19 cellular contexts compared by ENCODE assay signal in the genomic region with DNA sequence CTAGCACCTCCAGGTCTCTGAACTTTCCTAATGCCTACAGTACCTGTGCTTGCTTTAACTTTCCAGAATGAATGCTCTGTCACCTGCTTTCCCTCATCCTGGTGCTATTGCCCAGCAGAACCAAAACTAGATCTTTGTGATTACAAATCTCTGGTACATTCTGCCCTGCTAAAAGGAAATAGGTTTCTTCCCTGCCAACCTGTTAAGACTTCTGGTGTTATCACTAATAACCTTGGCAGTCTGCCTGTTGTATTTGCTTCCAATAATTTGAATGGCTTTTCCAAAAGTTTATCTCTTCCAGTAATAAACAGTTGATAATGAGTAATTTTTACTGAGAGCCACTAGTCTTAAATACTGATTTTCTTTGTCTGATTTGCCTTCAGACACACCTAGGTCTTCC. TPM values are rescaled to one million over a fixed set of nuclear protein-coding genes. Genes with fewer than 3 reads are reported as not detected.
A peak's percentile ranks its signal among the peaks of the same experiment; 100 is the strongest.
DNase-seq lines count a peak whose midpoint lies in the region; ATAC-seq and TF ChIP-seq lines count a peak whose summit lies in the region.
"Had no signal": no experiment of that assay in that cellular context is flagged by ENCODE, and none has a peak within 500 bp of the region (broad histone marks: within the 10 kb centered on the region; RNA-seq: fewer than 3 reads in every experiment).

No MANE protein-coding gene starts in this region.

- H3K18ac ChIP-seq in mesendoderm (ENCODE audit: low read length): no peak overlapping the region

- no peaks in the 10 kb centered on the region for H3K27me3 Mint-ChIP-seq in CD4-positive, CD25-positive, alpha-beta regulatory T cell
- H3K27me3 Mint-ChIP-seq in CD8-positive, alpha-beta T cell (ENCODE audit: low read depth): no peaks in the 10 kb centered on the region
- H3K27me3 Mint-ChIP-seq in T-helper 17 cell: no peaks in the 10 kb centered on the region
- no peaks in the 10 kb centered on the region for H3K27me3 Mint-ChIP-seq in naive thymus-derived CD4-positive, alpha-beta T cell

- no peak overlapping the region for H3K4me2 ChIP-seq in mesendoderm (ENCODE audit: low read length)

- POLR2A ChIA-PET in CD8-positive, alpha-beta T cell (lab: Charles Lee): no interaction called here
- POLR2A ChIA-PET in naive thymus-derived CD4-positive, alpha-beta T cell (lab: Charles Lee): no interaction called here

- no peak overlapping the region for H3K23ac ChIP-seq in mesendoderm (ENCODE audit: low read length)

- CTCF ChIA-PET in CD8-positive, alpha-beta T cell (lab: Charles Lee): no interaction called here
- CTCF ChIA-PET in naive thymus-derived CD4-positive, alpha-beta T cell (lab: Charles Lee): no interaction called here

- H3K79me2 ChIP-seq in mesendoderm (ENCODE audit: control insufficient read depth, insufficient read depth, low read length): no peaks in the 10 kb centered on the region

- no peaks in the 10 kb centered on the region for H3K9me3 ChIP-seq in CD4-positive, CD25-positive, alpha-beta regulatory T cell (ENCODE audit: control insufficient read depth in 2 of 2, low read length in 2 of 2)
- H3K9me3 ChIP-seq in CD8-positive, alpha-beta T cell (ENCODE audit: low read length): no peaks in the 10 kb centered on the region
- H3K9me3 ChIP-seq in T-helper 17 cell (ENCODE audit: control insufficient read depth, low read length, poor library complexity, severe bottlenecking) (no peaks in the 10 kb centered on the region), ascending aorta (no peaks in the 10 kb centered on the region)
- no peaks in the 10 kb centered on the region for H3K9me3 ChIP-seq in naive thymus-derived CD4-positive, alpha-beta T cell (ENCODE audit: control insufficient read depth in 2 of 3, low read length in 3 of 3)
- H3K9me3 ChIP-seq: MG63 had no signal

- no peaks in the 10 kb centered on the region for H3K27me3 ChIP-seq in CD4-positive, CD25-positive, alpha-beta regulatory T cell (ENCODE audit: control insufficient read depth, insufficient read depth, low read length)
- no peaks in the 10 kb centered on the region for H3K27me3 ChIP-seq in CD8-positive, alpha-beta T cell (ENCODE audit: insufficient read depth, low read length)
- no peaks in the 10 kb centered on the region for H3K27me3 ChIP-seq in naive thymus-derived CD4-positive, alpha-beta T cell (ENCODE audit: control insufficient read depth in 2 of 2, insufficient read depth in 2 of 2, low read length in 2 of 2)
- H3K27me3 ChIP-seq in ascending aorta (no peaks in the 10 kb centered on the region), mesendoderm (ENCODE audit: insufficient read depth, low read length, poor library complexity) (no peaks in the 10 kb centered on the region)
- H3K27me3 ChIP-seq: MG63 had no signal

- no peak overlapping the region for H4K8ac ChIP-seq in mesendoderm (ENCODE audit: low read depth, low read length)

- H3K9ac ChIP-seq in mesendoderm (ENCODE audit: low read length): no peak overlapping the region

- no peaks in the 10 kb centered on the region for H3K9me3 Mint-ChIP-seq in CD4-positive, CD25-positive, alpha-beta regulatory T cell
- no peaks in the 10 kb centered on the region for H3K9me3 Mint-ChIP-seq in CD8-positive, alpha-beta T cell
- H3K9me3 Mint-ChIP-seq in naive thymus-derived CD4-positive, alpha-beta T cell: no peaks in the 10 kb centered on the region

- ATAC-seq in CD4-positive, CD25-positive, alpha-beta regulatory T cell (ENCODE audit: low read depth in 2 of 2): no peak
- ATAC-seq in CD8-positive, alpha-beta T cell: no peak
- no peak for ATAC-seq in T-helper 17 cell
- ATAC-seq in naive thymus-derived CD4-positive, alpha-beta T cell: no peak

- H2BK5ac ChIP-seq in mesendoderm (ENCODE audit: low read length): no peak overlapping the region

- no peak overlapping the region for H3K4me3 ChIP-seq in CD4-positive, CD25-positive, alpha-beta regulatory T cell (ENCODE audit: low read depth, low read length)
- no peak overlapping the region for H3K4me3 ChIP-seq in CD8-positive, alpha-beta T cell (ENCODE audit: low read depth, low read length)
- no peak overlapping the region for H3K4me3 ChIP-seq in naive thymus-derived CD4-positive, alpha-beta T cell (ENCODE audit: low read length)
- H3K4me3 ChIP-seq in ascending aorta (no peak overlapping the region), mesendoderm (ENCODE audit: low read length) (no peak overlapping the region)
- H3K4me3 ChIP-seq: MG63 had no signal

- no peak for TF ChIP-seq CTCF in CD8-positive, alpha-beta T cell (IDR thresholded peaks at IDR 0.05)
- no peak for TF ChIP-seq CTCF in ascending aorta (IDR thresholded peaks at IDR 0.05)

- peaks cover 38% of the 10 kb centered on the region for H3K36me3 ChIP-seq in CD4-positive, CD25-positive, alpha-beta regulatory T cell (ENCODE audit: control insufficient read depth, insufficient read depth, low read length)
- peaks cover 20% of the 10 kb centered on the region for H3K36me3 ChIP-seq in CD8-positive, alpha-beta T cell (ENCODE audit: insufficient read depth, low read length)
- peaks cover 7 to 37% (median 8%) of the 10 kb centered on the region in 3 experiments for H3K36me3 ChIP-seq in naive thymus-derived CD4-positive, alpha-beta T cell (ENCODE audit: control insufficient read depth in 2 of 3, insufficient read depth in 3 of 3, low read length in 3 of 3)
- H3K36me3 ChIP-seq in ascending aorta (peaks cover 29 to 57% of the 10 kb centered on the region in 2 donors), mesendoderm (ENCODE audit: control insufficient read depth, insufficient read depth, low read length) (peaks cover 2% of the 10 kb centered on the region)

- no peak overlapping the region for H3K4ac ChIP-seq in mesendoderm (ENCODE audit: low read depth, low read length)

- peaks cover 9 to 26% (median 13%) of the 10 kb centered on the region in 4 donors for H3K4me1 Mint-ChIP-seq in CD4-positive, CD25-positive, alpha-beta regulatory T cell
- peaks cover 2% of the 10 kb centered on the region for H3K4me1 Mint-ChIP-seq in CD8-positive, alpha-beta T cell (ENCODE audit: low read depth)
- H3K4me1 Mint-ChIP-seq in T-helper 17 cell: peaks cover 17% of the 10 kb centered on the region
- peaks cover 0 to 6% (median 0%) of the 10 kb centered on the region in 7 donors for H3K4me1 Mint-ChIP-seq in naive thymus-derived CD4-positive, alpha-beta T cell

- peaks cover 11% of the 10 kb centered on the region for H3K4me1 ChIP-seq in CD4-positive, CD25-positive, alpha-beta regulatory T cell (ENCODE audit: control insufficient read depth, insufficient read depth, low read length, poor library complexity, severe bottlenecking)
- no peaks in the 10 kb centered on the region for H3K4me1 ChIP-seq in CD8-positive, alpha-beta T cell (ENCODE audit: insufficient read depth, low read length)
- no peaks in the 10 kb centered on the region for H3K4me1 ChIP-seq in naive thymus-derived CD4-positive, alpha-beta T cell (ENCODE audit: control insufficient read depth in 2 of 2, insufficient read depth in 2 of 2, low read length in 2 of 2)
- H3K4me1 ChIP-seq in ascending aorta: no peaks in the 10 kb centered on the region
- H3K4me1 ChIP-seq in mesendoderm (ENCODE audit: control insufficient read depth, low read depth, low read length): no peaks in the 10 kb centered on the region

- H3K79me1 ChIP-seq in mesendoderm (ENCODE audit: low read length): no peaks in the 10 kb centered on the region

- no peak overlapping the region for H4K5ac ChIP-seq in mesendoderm (ENCODE audit: low read length)

- peak overlapping the region in 2 of 3 donors; percentile 17 to 25 for H3K27ac Mint-ChIP-seq in CD4-positive, CD25-positive, alpha-beta regulatory T cell
- H3K27ac Mint-ChIP-seq in CD8-positive, alpha-beta T cell: peak overlapping the region; percentile 64
- peak overlapping the region; percentile 45 for H3K27ac Mint-ChIP-seq in T-helper 17 cell
- peak overlapping the region in 7 of 9 donors; percentile 11 to 71 (median 57) for H3K27ac Mint-ChIP-seq in naive thymus-derived CD4-positive, alpha-beta T cell

- H2AK5ac ChIP-seq in mesendoderm (ENCODE audit: low read length): no peak overlapping the region

- no peak overlapping the region for H3K27ac ChIP-seq in CD4-positive, CD25-positive, alpha-beta regulatory T cell (ENCODE audit: insufficient read depth, low read length, poor library complexity, severe bottlenecking)
- H3K27ac ChIP-seq in CD8-positive, alpha-beta T cell (ENCODE audit: low read depth, low read length): no peak overlapping the region
- H3K27ac ChIP-seq in naive thymus-derived CD4-positive, alpha-beta T cell (ENCODE audit: low read depth, low read length): no peak overlapping the region
- no peak overlapping the region for H3K27ac ChIP-seq in ascending aorta
- no peak overlapping the region for H3K27ac ChIP-seq in mesendoderm (ENCODE audit: low read depth, low read length)

- H3K36me3 Mint-ChIP-seq in CD4-positive, CD25-positive, alpha-beta regulatory T cell: peaks cover 35% of the 10 kb centered on the region
- peaks cover 54% of the 10 kb centered on the region for H3K36me3 Mint-ChIP-seq in CD8-positive, alpha-beta T cell
- H3K36me3 Mint-ChIP-seq in T-helper 17 cell (ENCODE audit: low read depth): peaks cover 6% of the 10 kb centered on the region
- H3K36me3 Mint-ChIP-seq in naive thymus-derived CD4-positive, alpha-beta T cell: peaks cover 3 to 30% (median 16%) of the 10 kb centered on the region in 5 donors

- H2BK15ac ChIP-seq in mesendoderm (replicated peaks; ENCODE audit: low read depth): no peak overlapping the region

- DNase-seq in CD4-positive, CD25-positive, alpha-beta regulatory T cell: no peak
- no peak for DNase-seq in CD8-positive, alpha-beta T cell
- DNase-seq in T-helper 17 cell (no peak), ascending aorta (ENCODE audit: low spot score in 2 of 2) (no peak), mesendoderm (no peak), NCI-H2029 (lab: John Stamatoyannopoulos, UW) (no peak)
- no peak for DNase-seq in naive thymus-derived CD4-positive, alpha-beta T cell
- DNase-seq: DMS 273 treated with DMSO at 0.1 percent for 48 hours, GF-D8, MG63, NCI-H1092, NCI-H146, NCI-H2227 treated with DMSO at 0.1 percent for 48 hours, NCI-H526 treated with DMSO at 0.1 percent for 48 hours, RPMI8226 had no signal

- intact Hi-C loops in CD8-positive, alpha-beta T cell (cut with DNase I, micrococcal nuclease): no loop called here
- intact Hi-C loops in naive thymus-derived CD4-positive, alpha-beta T cell (cut with micrococcal nuclease): no loop called here
- intact Hi-C loops in ascending aorta (cut with DNase I): no loop called here

- H3K56ac ChIP-seq in mesendoderm (ENCODE audit: low read length): no peak overlapping the region

- no peak overlapping the region for H3K4me3 Mint-ChIP-seq in CD4-positive, CD25-positive, alpha-beta regulatory T cell
- H3K4me3 Mint-ChIP-seq in CD8-positive, alpha-beta T cell: no peak overlapping the region
- H3K4me3 Mint-ChIP-seq in T-helper 17 cell: no peak overlapping the region
- H3K4me3 Mint-ChIP-seq in naive thymus-derived CD4-positive, alpha-beta T cell: no peak overlapping the region

- no peak overlapping the region for H2BK120ac ChIP-seq in mesendoderm (ENCODE audit: low read depth, low read length)

RNA-seq across cellular contexts. Expression of gene PDZD9, which starts 15.4 kb away (rescaled TPM):
- total RNA-seq in CD4-positive, CD25-positive, alpha-beta regulatory T cell: not detected
- polyA plus RNA-seq in CD4-positive, CD25-positive, alpha-beta regulatory T cell: under 1 TPM in 2 of 4 donors, not detected in 2; 0.22 to 0.28 TPM
- not detected for total RNA-seq in CD8-positive, alpha-beta T cell
- total RNA-seq in T-helper 17 cell: not detected
- not detected for total RNA-seq in naive thymus-derived CD4-positive, alpha-beta T cell
- under 1 TPM in 1 of 2 donors, not detected in 1; 0.36 TPM for polyA plus RNA-seq in naive thymus-derived CD4-positive, alpha-beta T cell
- total RNA-seq in ascending aorta: not detected
- polyA plus RNA-seq in mesendoderm (2013, experiment 1 of 2): not detected
- polyA plus RNA-seq in mesendoderm (2013, experiment 2 of 2): not detected
- total RNA-seq: Daoy, H4 had no signal
- polyA plus RNA-seq: AG04450, BJ had no signal

RNA-seq across cellular contexts. Expression of gene MOSMO, which starts 22.4 kb away (rescaled TPM):
- total RNA-seq in CD4-positive, CD25-positive, alpha-beta regulatory T cell: 13.1 TPM
- 1 to 10 TPM; 3.9 to 5.2 (median 4.1) TPM for polyA plus RNA-seq in CD4-positive, CD25-positive, alpha-beta regulatory T cell
- total RNA-seq in CD8-positive, alpha-beta T cell: 1 to 10 TPM; 2.4 TPM
- total RNA-seq in T-helper 17 cell (1 to 10 TPM; 6.2 to 8.6 TPM), ascending aorta (3.6 TPM)
- 10 to 100 TPM in 3 of 5 experiments, 1 to 10 TPM in 2; 8.5 to 24.0 (median 13.5) TPM for total RNA-seq in naive thymus-derived CD4-positive, alpha-beta T cell
- 1 to 10 TPM; 2.8 to 3.4 TPM for polyA plus RNA-seq in naive thymus-derived CD4-positive, alpha-beta T cell
- polyA plus RNA-seq in mesendoderm (2013, experiment 1 of 2): 8.6 TPM
- polyA plus RNA-seq in mesendoderm (2013, experiment 2 of 2): 8.2 TPM

RNA-seq across cellular contexts. Expression of gene UQCRC2, which starts 32.4 kb away (rescaled TPM):
- total RNA-seq in CD4-positive, CD25-positive, alpha-beta regulatory T cell: 217 TPM
- 100 to 1,000 TPM; 164 to 218 (median 194) TPM for polyA plus RNA-seq in CD4-positive, CD25-positive, alpha-beta regulatory T cell
- total RNA-seq in CD8-positive, alpha-beta T cell: 100 to 1,000 TPM; 177 to 186 TPM
- total RNA-seq in T-helper 17 cell (100 to 1,000 TPM; 169 to 201 TPM), ascending aorta (66.3 TPM)
- 100 to 1,000 TPM; 158 to 227 (median 180) TPM for total RNA-seq in naive thymus-derived CD4-positive, alpha-beta T cell
- polyA plus RNA-seq in naive thymus-derived CD4-positive, alpha-beta T cell: 100 to 1,000 TPM; 176 to 188 TPM
- 88.1 TPM for polyA plus RNA-seq in mesendoderm (2013, experiment 1 of 2)
- 82.3 TPM for polyA plus RNA-seq in mesendoderm (2013, experiment 2 of 2)
